In genomic region chr20:38471987-38472512, GRCh38 we compare ENCODE assay signal across 8 cellular contexts. TPM values are rescaled to one million over a fixed set of nuclear protein-coding genes. Genes with fewer than 3 reads are reported as not detected.
DNase-seq lines count a peak whose midpoint lies in the region; ATAC-seq, FAIRE-seq and TF ChIP-seq lines count a peak whose summit lies in the region.

No MANE protein-coding gene starts in this region.

- FAIRE-seq in GM12892 (lab: Jason Lieb, UNC), result no peak

- TF ChIP-seq CTCF in fibroblast of the aortic adventitia (IDR thresholded peaks at IDR 0.05; ENCODE audit: insufficient read depth, low read length), result no peak

- TF ChIP-seq POLR2A in GM12892 (IDR thresholded peaks at IDR 0.05; ENCODE audit: low read depth, low read length), result no peak

- H3K4me1 ChIP-seq in SJSA1 (replicated peaks), result peaks cover 7% of the 10 kb centered on the region

- H3K36me3 ChIP-seq in SJSA1, result peaks cover 16% of the 10 kb centered on the region

- no peaks in the 10 kb centered on the region for H3K9me3 ChIP-seq in SJSA1 (replicated peaks)

- H3K27me3 ChIP-seq in SJSA1 (replicated peaks), result no peaks in the 10 kb centered on the region

- peak; percentile 22 for ATAC-seq in GM19351 (IDR thresholded peaks at IDR 0.05; ENCODE audit: unreplicated experiment)

- H3K4me3 ChIP-seq in SJSA1 (peak overlapping the region; percentile 88), fibroblast of the aortic adventitia (ENCODE audit: low read depth, low read length) (peak overlapping the region; percentile 97), skeletal muscle cell (ENCODE audit: low read depth, low read length) (peak overlapping the region; percentile 89)

- DNase-seq in SJSA1 (ENCODE audit: low read depth in 1 of 2, low spot score in 2 of 2) (no peak), fibroblast of the aortic adventitia (ENCODE audit: low read depth) (no peak), skeletal muscle cell (ENCODE audit: low read depth) (no peak), GM03348 (ENCODE audit: low spot score) (no peak), NCI-H1092 (lab: John Stamatoyannopoulos, UW) (no peak), GM12892 (ENCODE audit: insufficient read length) (no peak)
- DNase-seq in activated effector memory CD4-positive, alpha-beta T cell treated with anti-CD3 and anti-CD28 coated beads, Interleukin-2, amount 50 U/mL, for 16 hours, result no peak

- H3K27ac ChIP-seq in SJSA1, result no peak overlapping the region

RNA-seq across cellular contexts. Expression of gene RALGAPB, which starts 0.6 kb away (rescaled TPM):
- total RNA-seq in SJSA1 (2014; rRNA removed; shearing (Covaris generic)), result 17.6 and 21.9 TPM in 2 replicates
- total RNA-seq in fibroblast of the aortic adventitia (ENCODE audit: low replicate concordance), result 48.7 and 49.0 TPM in 2 replicates
- polyA plus RNA-seq in GM12892 (2012; ENCODE audit: missing spikeins), result 14.1 TPM

RNA-seq across cellular contexts. Expression of gene SNHG17, which starts 36.9 kb away (rescaled TPM):
- total RNA-seq in SJSA1 (2014; rRNA removed; shearing (Covaris generic)), result 10.3 and 16.2 TPM in 2 replicates
- total RNA-seq in fibroblast of the aortic adventitia (ENCODE audit: low replicate concordance), result 7.4 and 8.4 TPM in 2 replicates
- polyA plus RNA-seq in GM12892 (2012; ENCODE audit: missing spikeins), result 43.5 TPM
